8 cellular contexts compared by ENCODE assay signal in genomic region chrX:23662853-23663252, GRCh38. TPM values are rescaled to one million over a fixed set of nuclear protein-coding genes. Genes with fewer than 3 reads are reported as not detected.
DNase-seq lines count a peak whose midpoint lies in the region; ATAC-seq and TF ChIP-seq lines count a peak whose summit lies in the region.

No MANE protein-coding gene starts in this region.

- H3K36me3 ChIP-seq in prostate gland, result no peaks in the 10 kb centered on the region

- no peaks in the 10 kb centered on the region for H3K9me3 ChIP-seq in prostate gland

- intact Hi-C loops in prostate gland (cut with DNase I), result no loop called here

- H3K4me1 ChIP-seq in prostate gland (replicated peaks), result no peaks in the 10 kb centered on the region

- TF ChIP-seq CTCF in AG09309 (IDR thresholded peaks at IDR 0.05; ENCODE audit: control insufficient read depth, insufficient read depth, low read depth, low read length, missing control alignments) (no peak), prostate gland (IDR thresholded peaks at IDR 0.05) (no peak)

- H3K27ac ChIP-seq in prostate gland, result no peak overlapping the region

- ATAC-seq in GM18861 (IDR thresholded peaks at IDR 0.05; ENCODE audit: unreplicated experiment) (peak; percentile 60), HG02981 (IDR thresholded peaks at IDR 0.05; ENCODE audit: unreplicated experiment) (peak; percentile 62)

- 67% methylated on average over 1 of the region's 1 CpG for WGBS in prostate gland

- no peaks in the 10 kb centered on the region for H3K27me3 ChIP-seq in prostate gland (replicated peaks; ENCODE audit: insufficient read depth)

- H3K4me3 ChIP-seq in AG09309 (ENCODE audit: control insufficient read depth, low read depth, low read length) (no peak overlapping the region), prostate gland (no peak overlapping the region)

- DNase-seq in AG09309 (ENCODE audit: low read depth), result peak; percentile 47
- peak; percentile 90 for DNase-seq in amniotic epithelial cell (ENCODE audit: low read depth)
- DNase-seq in prostate gland (ENCODE audit: low spot score), result no peak
- DNase-seq in SHP77 treated with DMSO at 0.1 percent for 48 hours (lab: John Stamatoyannopoulos, UW), result no peak
- DNase-seq in NCI-H526 treated with DMSO at 0.1 percent for 48 hours (lab: John Stamatoyannopoulos, UW), result no peak
- no peak for DNase-seq in epidermal melanocyte (ENCODE audit: insufficient read length, low spot score)

- TF ChIP-seq POLR2A in prostate gland (IDR thresholded peaks at IDR 0.05), result no peak

RNA-seq across cellular contexts. Expression of gene PRDX4, which starts 4.4 kb away (rescaled TPM):
- 100 to 1,000 TPM; 193 to 200 TPM for total RNA-seq in prostate gland

Comparison
In these comparisons a context has a peak if more than half of its experiments do, and no peak if none do; other contexts are left out.
1. DNase-seq: peak in AG09309 (single experiment) and amniotic epithelial cell (single experiment); none in prostate gland (single experiment), SHP77 treated with DMSO at 0.1 percent for 48 hours (single experiment), NCI-H526 treated with DMSO at 0.1 percent for 48 hours (single experiment) and epidermal melanocyte (single experiment).